ENCODE assay signal across 1 cellular context in the genomic region with DNA sequence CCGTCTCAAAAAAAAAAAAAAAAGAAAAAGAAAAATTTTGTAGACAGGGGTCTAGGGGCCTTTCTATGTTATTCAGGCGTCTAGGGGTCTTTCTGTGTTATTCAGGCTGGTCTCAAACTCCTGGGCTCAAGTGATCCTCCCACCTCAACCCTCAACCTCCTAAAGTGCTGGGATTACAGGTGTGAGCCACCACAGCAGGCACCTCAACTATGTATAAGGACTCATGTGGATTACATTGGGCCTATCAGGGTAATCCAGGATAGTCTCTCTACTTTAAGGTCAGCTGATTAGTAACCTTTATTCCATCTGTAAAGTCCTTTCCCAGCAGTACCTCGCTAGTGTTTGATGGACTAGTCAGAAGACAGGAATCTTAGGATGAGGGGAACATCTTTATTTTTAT.
TF ChIP-seq lines count a peak whose summit lies in the region.

No MANE protein-coding gene starts in this region.

TF ChIP-seq in SK-N-SH, 30 proteins besides CTCF, POLR2A, EP300 and RAD21:
- no peak for TF ChIP-seq EZH2phosphoT487 (IDR thresholded peaks at IDR 0.05; ENCODE audit: borderline replicate concordance, low read depth)
- no peak for TF ChIP-seq TEAD4 (IDR thresholded peaks at IDR 0.05; ENCODE audit: borderline replicate concordance, insufficient read depth)
- TF ChIP-seq YY1 (IDR thresholded peaks at IDR 0.05; ENCODE audit: low read depth) = no peak
